1 cellular context compared by ENCODE assay signal in genomic region chrX:100673397-100673953, GRCh38.
TF ChIP-seq lines count a peak whose summit lies in the region.

No MANE protein-coding gene starts in this region.

TF ChIP-seq in IMR-90, 13 proteins besides CTCF, POLR2A, EP300 and RAD21 (continued from another document):
- TF ChIP-seq MAFK (IDR thresholded peaks at IDR 0.05; ENCODE audit: low read depth, low read length): no peak
- no peak for TF ChIP-seq NFE2L2 (IDR thresholded peaks at IDR 0.05; ENCODE audit: low read depth, low read length)
- TF ChIP-seq USF2 (IDR thresholded peaks at IDR 0.05; ENCODE audit: low read depth, low read length): peak; percentile 96
- TF ChIP-seq MXI1 (IDR thresholded peaks at IDR 0.05; ENCODE audit: borderline replicate concordance, low read depth, low read length): no peak
